In genomic region chr14:75001261-75001660, GRCh38 we compare ENCODE assay signal across 1 cellular context.
TF ChIP-seq lines count a peak whose summit lies in the region.

No MANE protein-coding gene starts in this region.

TF ChIP-seq in WTC11, 78 proteins besides CTCF, POLR2A, EP300 and RAD21 (continued from another document):
- TF ChIP-seq MYBL2 (CRISPR knock-in tag; IDR thresholded peaks at IDR 0.05) = no peak
- TF ChIP-seq USF2 (CRISPR knock-in tag; IDR thresholded peaks at IDR 0.05) = no peak
- TF ChIP-seq NR3C1 (CRISPR knock-in tag; conservative IDR thresholded peaks at IDR 0.05; ENCODE audit: low read depth) = no peak
- TF ChIP-seq SP1 (CRISPR knock-in tag; conservative IDR thresholded peaks at IDR 0.05) = no peak
- TF ChIP-seq TEAD1 (CRISPR knock-in tag; IDR thresholded peaks at IDR 0.05) = no peak
- TF ChIP-seq E2F1 (CRISPR knock-in tag; IDR thresholded peaks at IDR 0.05) = no peak
- no peak for TF ChIP-seq TP53 (CRISPR knock-in tag; IDR thresholded peaks at IDR 0.05)
- TF ChIP-seq E2F5 (CRISPR knock-in tag; IDR thresholded peaks at IDR 0.05) = no peak
- no peak for TF ChIP-seq AR (CRISPR knock-in tag; IDR thresholded peaks at IDR 0.05)
- TF ChIP-seq ATF3 (CRISPR knock-in tag; conservative IDR thresholded peaks at IDR 0.05) = no peak
- TF ChIP-seq KAT7 (CRISPR knock-in tag; IDR thresholded peaks at IDR 0.05; ENCODE audit: borderline replicate concordance) = no peak
- TF ChIP-seq GTF2I (CRISPR knock-in tag; conservative IDR thresholded peaks at IDR 0.05) = no peak
- no peak for TF ChIP-seq SMAD3 (CRISPR knock-in tag; IDR thresholded peaks at IDR 0.05; ENCODE audit: borderline replicate concordance)
- no peak for TF ChIP-seq ESRRA (CRISPR knock-in tag; IDR thresholded peaks at IDR 0.05; ENCODE audit: borderline replicate concordance)
- TF ChIP-seq USF1 (CRISPR knock-in tag; IDR thresholded peaks at IDR 0.05) = no peak
